Comparison of ENCODE assay signal across 1 cellular context in genomic region chr2:65294701-65295100, GRCh38.
A peak's percentile ranks its signal among the peaks of the same experiment; 100 is the strongest.
TF ChIP-seq lines count a peak whose summit lies in the region.

No MANE protein-coding gene starts in this region.

TF ChIP-seq in K562, 482 proteins besides CTCF, POLR2A, EP300 and RAD21 (continued from another document and continues in another):
- TF ChIP-seq BRF2 (IDR thresholded peaks at IDR 0.05; ENCODE audit: borderline replicate concordance, insufficient read depth, insufficient read length): no peak
- no peak for TF ChIP-seq ZNF695 (CRISPR knock-in tag; IDR thresholded peaks at IDR 0.05)
- TF ChIP-seq ZNF3 (CRISPR knock-in tag; IDR thresholded peaks at IDR 0.05): no peak
- no peak for TF ChIP-seq TCF7L2 (IDR thresholded peaks at IDR 0.05; ENCODE audit: low read depth, low read length)
- 0 out of 2 replicates have a peak, but pooled peaks have one; percentile 34 for TF ChIP-seq ZBTB5 (IDR thresholded peaks at IDR 0.05)
- 0 out of 2 replicates have a peak, but pooled peaks have one; percentile 8 for TF ChIP-seq ZSCAN29 (IDR thresholded peaks at IDR 0.05)
- TF ChIP-seq BMI1 (IDR thresholded peaks at IDR 0.05; ENCODE audit: low read length): no peak
- no peak for TF ChIP-seq E4F1 (CRISPR knock-in tag; IDR thresholded peaks at IDR 0.05; ENCODE audit: borderline replicate concordance)
- no peak for TF ChIP-seq ZFP30 (CRISPR knock-in tag; IDR thresholded peaks at IDR 0.05; ENCODE audit: borderline replicate concordance)
- TF ChIP-seq NFE2 (IDR thresholded peaks at IDR 0.05; ENCODE audit: low read depth): no peak
- TF ChIP-seq ZNF354B (CRISPR knock-in tag; IDR thresholded peaks at IDR 0.05): no peak
- no peak for TF ChIP-seq ZNF253 (CRISPR knock-in tag; conservative IDR thresholded peaks at IDR 0.05)
- no peak for TF ChIP-seq MCM3 (IDR thresholded peaks at IDR 0.05)
- no peak for TF ChIP-seq PHB2 (IDR thresholded peaks at IDR 0.05; ENCODE audit: low read depth)
- TF ChIP-seq TBL1XR1 (IDR thresholded peaks at IDR 0.05; ENCODE audit: low read length in 2 of 2): no peak
- no peak for TF ChIP-seq ZNF445 (CRISPR knock-in tag; IDR thresholded peaks at IDR 0.05; ENCODE audit: low read depth)
- TF ChIP-seq MAFK (IDR thresholded peaks at IDR 0.05; ENCODE audit: low read length): no peak
- no peak for TF ChIP-seq HOXB6 (CRISPR knock-in tag; IDR thresholded peaks at IDR 0.05; ENCODE audit: borderline replicate concordance)
- TF ChIP-seq TGIF2 (CRISPR knock-in tag; IDR thresholded peaks at IDR 0.05): no peak
- TF ChIP-seq TFAM (CRISPR knock-in tag; conservative IDR thresholded peaks at IDR 0.05): no peak
- no peak for TF ChIP-seq POU5F1 (IDR thresholded peaks at IDR 0.05; ENCODE audit: borderline replicate concordance, low read depth, low read length, partially characterized antibody)
- no peak for TF ChIP-seq CHD2 (IDR thresholded peaks at IDR 0.05; ENCODE audit: low read depth, low read length)
- no peak for TF ChIP-seq KDM2B (CRISPR knock-in tag; IDR thresholded peaks at IDR 0.05)
- TF ChIP-seq KAT7 (CRISPR knock-in tag; IDR thresholded peaks at IDR 0.05; ENCODE audit: borderline replicate concordance): no peak
- TF ChIP-seq MYBL2 (IDR thresholded peaks at IDR 0.05; ENCODE audit: low read depth): no peak
- TF ChIP-seq MYBL2 (CRISPR knock-in tag; IDR thresholded peaks at IDR 0.05; ENCODE audit: borderline replicate concordance): no peak
- no peak for TF ChIP-seq SMAD4 (CRISPR knock-in tag; conservative IDR thresholded peaks at IDR 0.05)
- TF ChIP-seq NCOA1 (IDR thresholded peaks at IDR 0.05; ENCODE audit: low read depth): peak; percentile 59
- no peak for TF ChIP-seq KAT2B (IDR thresholded peaks at IDR 0.05; ENCODE audit: low read depth, low read length)
- no peak for TF ChIP-seq FOXK1 (CRISPR knock-in tag; IDR thresholded peaks at IDR 0.05; ENCODE audit: borderline replicate concordance)
- TF ChIP-seq RREB1 (CRISPR knock-in tag; IDR thresholded peaks at IDR 0.05): no peak
- no peak for TF ChIP-seq ZNF75A (CRISPR knock-in tag; IDR thresholded peaks at IDR 0.05)
- TF ChIP-seq BRD4 (IDR thresholded peaks at IDR 0.05): no peak
- TF ChIP-seq XRCC3 (IDR thresholded peaks at IDR 0.05): no peak
- no peak for TF ChIP-seq ZNF431 (CRISPR knock-in tag; IDR thresholded peaks at IDR 0.05)
- peak; percentile 60 for TF ChIP-seq EP400 (IDR thresholded peaks at IDR 0.05)
- peak; percentile 45 for TF ChIP-seq POLR2B (IDR thresholded peaks at IDR 0.05; ENCODE audit: low read depth, partially characterized antibody)
- TF ChIP-seq TAF1 (IDR thresholded peaks at IDR 0.05; ENCODE audit: control insufficient read depth, extremely low read depth, insufficient read depth, low read length, severe bottlenecking): peak; percentile 20
- TF ChIP-seq DPF2 (IDR thresholded peaks at IDR 0.05): peak; percentile 97
- no peak for TF ChIP-seq ETS2 (tag; IDR thresholded peaks at IDR 0.05; ENCODE audit: borderline replicate concordance, poor library complexity, severe bottlenecking)
- no peak for TF ChIP-seq E2F4 (CRISPR knock-in tag; IDR thresholded peaks at IDR 0.05; ENCODE audit: low read depth)
- TF ChIP-seq FOSL1 (tag; conservative IDR thresholded peaks at IDR 0.05): peak; percentile 52
- 0 out of 2 replicates have a peak, but pooled peaks have one; percentile 45 for TF ChIP-seq ZNF589 (CRISPR knock-in tag; IDR thresholded peaks at IDR 0.05; ENCODE audit: low read depth)
- TF ChIP-seq CBX8 (IDR thresholded peaks at IDR 0.05; ENCODE audit: borderline replicate concordance, extremely low read depth, low read depth, low read length, poor library complexity, severe bottlenecking): no peak
- TF ChIP-seq KLF16 (IDR thresholded peaks at IDR 0.05): peak; percentile 45; the same call in 1 of the 2 replicates
- TF ChIP-seq DLX4 (CRISPR knock-in tag; IDR thresholded peaks at IDR 0.05): no peak
- TF ChIP-seq EWSR1 (IDR thresholded peaks at IDR 0.05; ENCODE audit: borderline replicate concordance, low read depth, partially characterized antibody): no peak
- no peak for TF ChIP-seq TAF9B (IDR thresholded peaks at IDR 0.05; ENCODE audit: partially characterized antibody)
- TF ChIP-seq CTCFL (IDR thresholded peaks at IDR 0.05; ENCODE audit: borderline replicate concordance, insufficient read depth, low read depth, low read length, poor library complexity, severe bottlenecking): no peak
- TF ChIP-seq MAX (CRISPR knock-in tag; IDR thresholded peaks at IDR 0.05): 0 out of 2 replicates have a peak, but pooled peaks have one; percentile 32
